ENCODE assay signal across 1 cellular context in the genomic region with DNA sequence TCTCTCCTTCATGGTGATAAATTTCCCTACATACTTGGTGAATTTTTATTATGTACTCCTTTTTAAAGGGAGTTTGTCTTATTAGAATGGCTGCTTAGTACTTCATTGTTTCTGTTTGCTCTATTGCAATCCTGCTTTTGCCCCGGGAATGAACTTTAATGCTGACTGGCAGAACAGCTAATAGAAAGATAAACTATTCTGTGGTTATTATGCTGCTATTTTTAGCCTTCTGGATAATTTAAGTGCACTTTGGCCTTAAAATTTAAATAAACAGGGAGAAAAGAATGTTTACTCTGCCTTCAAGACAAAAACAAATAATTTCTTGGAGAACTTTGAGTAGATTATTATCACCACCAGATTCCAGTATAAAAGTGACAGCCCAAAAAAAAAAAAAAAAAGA.
TF ChIP-seq lines count a peak whose summit lies in the region.

No MANE protein-coding gene starts in this region.

TF ChIP-seq in IMR-90, 13 proteins besides CTCF, POLR2A, EP300 and RAD21 (continued from another document):
- TF ChIP-seq BHLHE40 (IDR thresholded peaks at IDR 0.05; ENCODE audit: low read depth, low read length), result no peak
